8 cellular contexts compared by ENCODE assay signal in genomic region chr2:230614913-230615332, GRCh38.
DNase-seq lines count a peak whose midpoint lies in the region; ATAC-seq lines count a peak whose summit lies in the region.

No MANE protein-coding gene starts in this region.

- peaks cover 4% of the 10 kb centered on the region for H3K36me3 Mint-ChIP-seq in activated T-helper 2 cell treated with anti-CD3 and anti-CD28 coated beads, Interferon-gamma antibody, Interleukin-2, Interleukin-4, amounts not matched to agents 10 μg/mL and 5 μg/mL and 100 μg/mL, durations not matched to agents 14 hours and 24 hours and 36 hours (ENCODE audit: low read depth)
- H3K36me3 Mint-ChIP-seq in CD8-positive, alpha-beta memory T cell: no peaks in the 10 kb centered on the region

- H3K9me3 ChIP-seq in CD8-positive, alpha-beta memory T cell (ENCODE audit: low read length): no peaks in the 10 kb centered on the region

- H3K4me1 ChIP-seq in CD8-positive, alpha-beta memory T cell (ENCODE audit: insufficient read depth, low read length): peaks cover 10% of the 10 kb centered on the region

- POLR2A ChIA-PET in CD8-positive, alpha-beta memory T cell (lab: Charles Lee): interaction anchor here (0.6 to 0.7 kb wide), 2 partner anchors 46 to 153 kb away, joined by 3 to 9 read pairs; no protein-coding TSS in a partner anchor

- CTCF ChIA-PET in CD8-positive, alpha-beta memory T cell (lab: Charles Lee): no interaction called here

- ATAC-seq in HG03135 (IDR thresholded peaks at IDR 0.05; ENCODE audit: unreplicated experiment): peak; percentile 60
- peak; percentile 75 for ATAC-seq in stimulated activated naive CD8-positive, alpha-beta T cell treated with anti-CD3 and anti-CD28 coated beads, Interleukin-15, amount 100 ng/mL, for 72 hours

- H3K27me3 ChIP-seq in CD8-positive, alpha-beta memory T cell (ENCODE audit: insufficient read depth, low read length, poor library complexity, severe bottlenecking): no peaks in the 10 kb centered on the region

- DNase-seq in activated CD8-positive, alpha-beta memory T cell treated with anti-CD3 and anti-CD28 coated beads, Interleukin-2, amount 50 U/mL, for 4 hours: peak; percentile 43
- DNase-seq in activated CD8-positive, alpha-beta memory T cell treated with anti-CD3 and anti-CD28 coated beads for 24 hours: no peak
- DNase-seq in activated T-helper 2 cell treated with anti-CD3 and anti-CD28 coated beads, Interferon-gamma antibody, Interleukin-2, Interleukin-4, amounts not matched to agents 10 μg/mL and 5 μg/mL and 100 μg/mL, durations not matched to agents 14 hours and 24 hours and 36 hours (ENCODE audit: low spot score): no peak
- peak in 1 of 2 donors; percentile 33 for DNase-seq in stimulated activated naive CD8-positive, alpha-beta T cell treated with anti-CD3 and anti-CD28 coated beads, Interleukin-15, amount 100 ng/mL, for 72 hours
- DNase-seq in CD8-positive, alpha-beta memory T cell: no peak
- DNase-seq in middle frontal gyrus (ENCODE audit: extremely low spot score, low spot score) (no peak), NCI-H226 (no peak)

- peak overlapping the region; percentile 5 for H3K4me3 Mint-ChIP-seq in activated T-helper 2 cell treated with anti-CD3 and anti-CD28 coated beads, Interferon-gamma antibody, Interleukin-2, Interleukin-4, amounts not matched to agents 10 μg/mL and 5 μg/mL and 100 μg/mL, durations not matched to agents 14 hours and 24 hours and 36 hours (ENCODE audit: low read depth)
- H3K4me3 Mint-ChIP-seq in stimulated activated naive CD8-positive, alpha-beta T cell treated with anti-CD3 and anti-CD28 coated beads, Interleukin-15, amount 100 ng/mL, for 72 hours: peak overlapping the region; percentile 22 to 38
- no peak overlapping the region for H3K4me3 Mint-ChIP-seq in CD8-positive, alpha-beta memory T cell

- no peaks in the 10 kb centered on the region for H3K27me3 Mint-ChIP-seq in activated T-helper 2 cell treated with anti-CD3 and anti-CD28 coated beads, Interferon-gamma antibody, Interleukin-2, Interleukin-4, amounts not matched to agents 10 μg/mL and 5 μg/mL and 100 μg/mL, durations not matched to agents 14 hours and 24 hours and 36 hours (ENCODE audit: low read depth)
- H3K27me3 Mint-ChIP-seq in stimulated activated naive CD8-positive, alpha-beta T cell treated with anti-CD3 and anti-CD28 coated beads, Interleukin-15, amount 100 ng/mL, for 72 hours: no peaks in the 10 kb centered on the region
- H3K27me3 Mint-ChIP-seq in CD8-positive, alpha-beta memory T cell: no peaks in the 10 kb centered on the region

- no peaks in the 10 kb centered on the region for H3K36me3 ChIP-seq in CD8-positive, alpha-beta memory T cell (ENCODE audit: insufficient read depth, low read length)

- H3K4me1 Mint-ChIP-seq in activated T-helper 2 cell treated with anti-CD3 and anti-CD28 coated beads, Interferon-gamma antibody, Interleukin-2, Interleukin-4, amounts not matched to agents 10 μg/mL and 5 μg/mL and 100 μg/mL, durations not matched to agents 14 hours and 24 hours and 36 hours (ENCODE audit: low read depth): peaks cover 40% of the 10 kb centered on the region
- peaks cover 45% of the 10 kb centered on the region for H3K4me1 Mint-ChIP-seq in stimulated activated naive CD8-positive, alpha-beta T cell treated with anti-CD3 and anti-CD28 coated beads, Interleukin-15, amount 100 ng/mL, for 72 hours
- peaks cover 10 to 14% (median 12%) of the 10 kb centered on the region in 3 donors for H3K4me1 Mint-ChIP-seq in CD8-positive, alpha-beta memory T cell

- no peaks in the 10 kb centered on the region for H3K9me3 Mint-ChIP-seq in activated T-helper 2 cell treated with anti-CD3 and anti-CD28 coated beads, Interferon-gamma antibody, Interleukin-2, Interleukin-4, amounts not matched to agents 10 μg/mL and 5 μg/mL and 100 μg/mL, durations not matched to agents 14 hours and 24 hours and 36 hours
- peaks cover 0 to 1% of the 10 kb centered on the region in 2 donors for H3K9me3 Mint-ChIP-seq in stimulated activated naive CD8-positive, alpha-beta T cell treated with anti-CD3 and anti-CD28 coated beads, Interleukin-15, amount 100 ng/mL, for 72 hours
- no peaks in the 10 kb centered on the region for H3K9me3 Mint-ChIP-seq in CD8-positive, alpha-beta memory T cell

- intact Hi-C loops in activated T-helper 2 cell treated with anti-CD3 and anti-CD28 coated beads, Interferon-gamma antibody, Interleukin-2, Interleukin-4, amounts not matched to agents 10 μg/mL and 5 μg/mL and 100 μg/mL, durations not matched to agents 14 hours and 24 hours and 36 hours (cut with micrococcal nuclease): loop anchor here (1.0 to 10.0 kb wide), 7 partner anchors 29 to 810 kb away; partner anchors contain the start of gene CAB39

- H3K27ac Mint-ChIP-seq in activated T-helper 2 cell treated with anti-CD3 and anti-CD28 coated beads, Interferon-gamma antibody, Interleukin-2, Interleukin-4, amounts not matched to agents 10 μg/mL and 5 μg/mL and 100 μg/mL, durations not matched to agents 14 hours and 24 hours and 36 hours: peak overlapping the region; percentile 57
- peak overlapping the region in 1 of 2 donors; percentile 65 for H3K27ac Mint-ChIP-seq in stimulated activated naive CD8-positive, alpha-beta T cell treated with anti-CD3 and anti-CD28 coated beads, Interleukin-15, amount 100 ng/mL, for 72 hours
- H3K27ac Mint-ChIP-seq in CD8-positive, alpha-beta memory T cell: no peak overlapping the region

- H3K27ac ChIP-seq in CD8-positive, alpha-beta memory T cell (ENCODE audit: low read depth, low read length): no peak overlapping the region

- H3K4me3 ChIP-seq in CD8-positive, alpha-beta memory T cell (ENCODE audit: low read length): no peak overlapping the region

Comparison
In these comparisons a context has a peak if more than half of its experiments do, and no peak if none do; other contexts are left out.
1. H3K4me3 Mint-ChIP-seq: peak in activated T-helper 2 cell treated with anti-CD3 and anti-CD28 coated beads, Interferon-gamma antibody, Interleukin-2, Interleukin-4, amounts not matched to agents 10 μg/mL and 5 μg/mL and 100 μg/mL, durations not matched to agents 14 hours and 24 hours and 36 hours (single experiment) and stimulated activated naive CD8-positive, alpha-beta T cell treated with anti-CD3 and anti-CD28 coated beads, Interleukin-15, amount 100 ng/mL, for 72 hours (2 of 2); none in CD8-positive, alpha-beta memory T cell (0 of 7).